In genomic region chr17:30566104-30566503, GRCh38 we compare ENCODE assay signal across 8 cellular contexts.
DNase-seq lines count a peak whose midpoint lies in the region; ATAC-seq and TF ChIP-seq lines count a peak whose summit lies in the region.
"Not testable (repeated sequence)": the region's sequence is repeated elsewhere in the genome, so short reads cannot be mapped to it uniquely, and the experiment has no call there.

No MANE protein-coding gene starts in this region.

- H3K27me3 Mint-ChIP-seq in GM23338 (ENCODE audit: insufficient read depth, low read depth, poor library complexity); WTC11 (ENCODE audit: low read depth); endodermal cell (ENCODE audit: insufficient read depth); mesothelial cell of epicardium (ENCODE audit: low read depth): not testable (repeated sequence)

- H3K36me3 ChIP-seq in A673 (ENCODE audit: insufficient read depth, low read length, poor library complexity, severe bottlenecking); GM23338 (ENCODE audit: insufficient read depth); endodermal cell (ENCODE audit: control insufficient read depth, insufficient read depth, low read length); trophoblast cell (ENCODE audit: control insufficient read depth in 1 of 2, insufficient read depth in 2 of 2, low read length in 2 of 2); upper lobe of right lung: not testable (repeated sequence)

- H3K4me3 ChIP-seq in A673 (ENCODE audit: low read depth, low read length, poor library complexity, severe bottlenecking); GM23338; endodermal cell (ENCODE audit: low read length); trophoblast cell (ENCODE audit: low read depth, low read length); upper lobe of right lung: not testable (repeated sequence)

- H3K9me3 Mint-ChIP-seq in GM23338, WTC11, endodermal cell: not testable (repeated sequence)
- peaks cover 12% of the 10 kb centered on the region for H3K9me3 Mint-ChIP-seq in mesothelial cell of epicardium

- H3K18ac ChIP-seq in trophoblast cell (ENCODE audit: low read length): peak overlapping the region; percentile 21

- H3K4me3 Mint-ChIP-seq in GM23338, WTC11, endodermal cell, mesothelial cell of epicardium: not testable (repeated sequence)

- not testable (repeated sequence) for H3K9ac ChIP-seq in endodermal cell (ENCODE audit: extremely low read depth, low read length, poor library complexity, severe bottlenecking); trophoblast cell (ENCODE audit: low read length)

- H3F3A ChIP-seq in GM23338 (replicated peaks; ENCODE audit: low read depth): not testable (repeated sequence)

- H3K79me1 ChIP-seq in trophoblast cell (ENCODE audit: low read length): peaks cover 29% of the 10 kb centered on the region

- H3K27me3 ChIP-seq in A673 (replicated peaks; ENCODE audit: insufficient read depth, low read depth, low read length, poor library complexity); GM23338 (ENCODE audit: insufficient read depth); endodermal cell (ENCODE audit: control insufficient read depth, insufficient read depth, low read length, poor library complexity, severe bottlenecking); trophoblast cell (ENCODE audit: insufficient read depth, low read length); upper lobe of right lung: not testable (repeated sequence)

- H3K27ac Mint-ChIP-seq in GM23338, WTC11, endodermal cell: not testable (repeated sequence)
- peak overlapping the region; percentile 41 for H3K27ac Mint-ChIP-seq in mesothelial cell of epicardium

- not testable (repeated sequence) for H3K9me3 ChIP-seq in A673 (ENCODE audit: low read depth, low read length, poor library complexity, severe bottlenecking); endodermal cell (ENCODE audit: control insufficient read depth, low read length); trophoblast cell (ENCODE audit: insufficient read depth, low read depth, low read length); upper lobe of right lung

- H4K8ac ChIP-seq in trophoblast cell (ENCODE audit: low read depth, low read length): peak overlapping the region; percentile 18

- H4K20me1 ChIP-seq in GM23338 (replicated peaks; ENCODE audit: insufficient read depth): not testable (repeated sequence)

- H3K79me2 ChIP-seq in GM23338 (replicated peaks; ENCODE audit: insufficient read depth); trophoblast cell (ENCODE audit: control insufficient read depth, insufficient read depth, low read length, poor library complexity): not testable (repeated sequence)

- POLR2A ChIA-PET in A673 (lab: Charles Lee; ENCODE audit: low non-redundant PET): interaction anchor here (0.6 kb wide), 1 partner anchor 20 kb away, joined by 4 read pairs; no protein-coding TSS in a partner anchor
- POLR2A ChIA-PET in WTC11 (lab: Charles Lee): not testable (repeated sequence)

- H3K4ac ChIP-seq in trophoblast cell (ENCODE audit: low read depth, low read length): peak overlapping the region; percentile 13

- peak overlapping the region; percentile 20 for H2AK5ac ChIP-seq in trophoblast cell (ENCODE audit: low read length)

- 85% methylated on average over 3 to 4 of the region's 4 CpGs for WGBS in endodermal cell (ENCODE audit: insufficient coverage in 1 of 2, insufficient read length in 1 of 2), 2 experiments
- WGBS in trophoblast cell (ENCODE audit: extremely low coverage, insufficient coverage, insufficient read length): no CpG with 5 or more reads among the region's 4 CpGs

- ATAC-seq in GM23338, WTC11, left lobe of liver, upper lobe of right lung: not testable (repeated sequence)

- H3K4me1 Mint-ChIP-seq in GM23338 (peaks cover 28% of the 10 kb centered on the region), WTC11 (peaks cover 15% of the 10 kb centered on the region), endodermal cell (peaks cover 19% of the 10 kb centered on the region), mesothelial cell of epicardium (peaks cover 50% of the 10 kb centered on the region)

- peak overlapping the region; percentile 32 for H3K14ac ChIP-seq in trophoblast cell (ENCODE audit: low read length)

- not testable (repeated sequence) for H3K23ac ChIP-seq in trophoblast cell (ENCODE audit: low read length)

- not testable (repeated sequence) for H4K12ac ChIP-seq in trophoblast cell (ENCODE audit: low read depth, low read length)

- peak overlapping the region; percentile 7 for H2BK12ac ChIP-seq in trophoblast cell (ENCODE audit: low read length)

- TF ChIP-seq CTCF in A673 (conservative IDR thresholded peaks at IDR 0.05; ENCODE audit: low read depth, low read length); GM23338 (conservative IDR thresholded peaks at IDR 0.05; ENCODE audit: low read depth in 2 of 2); WTC11 (IDR thresholded peaks at IDR 0.05); endodermal cell (conservative IDR thresholded peaks at IDR 0.05); mesothelial cell of epicardium (IDR thresholded peaks at IDR 0.05; ENCODE audit: unreplicated experiment); upper lobe of right lung (IDR thresholded peaks at IDR 0.05): not testable (repeated sequence)

- H3K4me1 ChIP-seq in A673 (ENCODE audit: insufficient read depth, low read length, poor library complexity, severe bottlenecking) (peaks cover 29% of the 10 kb centered on the region), trophoblast cell (ENCODE audit: control insufficient read depth in 1 of 2, insufficient read depth in 2 of 2, low read length in 2 of 2) (peaks cover 31 to 40% of the 10 kb centered on the region in 2 experiments)
- H3K4me1 ChIP-seq in GM23338 (ENCODE audit: insufficient read depth); endodermal cell (ENCODE audit: control insufficient read depth, insufficient read depth, low read length); upper lobe of right lung: not testable (repeated sequence)

- CTCF ChIA-PET in A673 (lab: Charles Lee) (interaction anchor here (0.6 kb wide), 1 partner anchor 45 kb away, joined by 9 read pairs; no protein-coding TSS in a partner anchor), WTC11 (lab: Charles Lee) (interaction anchor here (0.9 to 2.5 kb wide), 4 partner anchors 11 to 151 kb away, joined by 3 to 7 read pairs (median 3); partner anchors contain the start of gene GOSR1)

- BruUV-seq in A673 (replicated peaks; lab: Mats Ljungman, UMichigan): not testable (repeated sequence)

- intact Hi-C loops in A673 (cut with micrococcal nuclease; ENCODE audit: unreplicated experiment); upper lobe of right lung (cut with DNase I): not testable (repeated sequence)

- peak overlapping the region; percentile 82 for H4K91ac ChIP-seq in trophoblast cell (ENCODE audit: low read depth, low read length)

- DNase-seq in A673 (ENCODE audit: low spot score) (peak; percentile 39), GM23338 (ENCODE audit: low spot score) (peak; percentile 35), endodermal cell (peak; percentile 72), left lobe of liver (ENCODE audit: low spot score) (peak; percentile 22), mesothelial cell of epicardium (ENCODE audit: low spot score in 2 of 2, unreplicated experiment in 2 of 2) (peak in 1 of 2 experiments; percentile 47), upper lobe of right lung (peak; percentile 41)
- not testable (repeated sequence) for DNase-seq in WTC11 (ENCODE audit: low spot score); trophoblast cell

- H3K27ac ChIP-seq in A673 (ENCODE audit: low read depth, low read length, poor library complexity, severe bottlenecking); GM23338 (ENCODE audit: low read depth); endodermal cell (ENCODE audit: low read depth, low read length); upper lobe of right lung: not testable (repeated sequence)
- H3K27ac ChIP-seq in trophoblast cell (ENCODE audit: low read depth, low read length): peak overlapping the region; percentile 54

- not testable (repeated sequence) for H3K36me3 Mint-ChIP-seq in GM23338 (ENCODE audit: low read depth); WTC11; endodermal cell (ENCODE audit: low read depth); mesothelial cell of epicardium

- not testable (repeated sequence) for H2AFZ ChIP-seq in GM23338; trophoblast cell (ENCODE audit: insufficient read depth, low read length, poor library complexity)

- not testable (repeated sequence) for H3K9me2 ChIP-seq in GM23338 (ENCODE audit: insufficient read depth)

- peak overlapping the region; percentile 65 for H2BK120ac ChIP-seq in trophoblast cell (ENCODE audit: insufficient read depth, low read length, poor library complexity)

- not testable (repeated sequence) for H3K4me2 ChIP-seq in GM23338; trophoblast cell (ENCODE audit: low read length)

- peak overlapping the region; percentile 36 for H2BK5ac ChIP-seq in trophoblast cell (ENCODE audit: low read depth, low read length, poor library complexity)

TF ChIP-seq in WTC11, 78 proteins besides CTCF, POLR2A, EP300 and RAD21:
- peak; percentile 67; the same call in 1 of the 2 replicates for TF ChIP-seq TEAD4 (CRISPR knock-in tag; IDR thresholded peaks at IDR 0.05)
